In genomic region chr1:94686882-94687281, GRCh38 we compare ENCODE assay signal across 16 cellular contexts.
"Had no signal": no experiment of that assay in that cellular context is flagged by ENCODE, and none has a peak within 500 bp of the region (broad histone marks: within the 10 kb centered on the region; RNA-seq: fewer than 3 reads in every experiment).

No MANE protein-coding gene starts in this region.

- H3K9me3 ChIP-seq: gastrocnemius medialis, upper lobe of right lung had no signal

- H3K36me3 ChIP-seq: gastrocnemius medialis, upper lobe of right lung had no signal

- ATAC-seq: esophagus mucosa; gastrocnemius medialis; left cardiac atrium; naive thymus-derived CD8-positive, alpha-beta T cell; upper lobe of right lung had no signal

- FAIRE-seq: endometrium, kidney had no signal

- H3K27ac ChIP-seq: dorsolateral prefrontal cortex, gastrocnemius medialis, upper lobe of right lung had no signal

- H3K27me3 ChIP-seq: dorsolateral prefrontal cortex, gastrocnemius medialis, upper lobe of right lung had no signal

- DNase-seq: cortex of kidney; dorsolateral prefrontal cortex; effector CD8-positive, alpha-beta T cell; immature natural killer cell; kidney; left cardiac atrium; mammary epithelial cell; naive thymus-derived CD8-positive, alpha-beta T cell; posterior cingulate gyrus; stimulated activated CD4-positive, alpha-beta T cell treated with anti-CD3 and anti-CD28 coated beads, Interleukin-2, amount 100 ng/mL, for 48 hours; stimulated activated naive CD4-positive, alpha-beta T cell treated with Interleukin-2 at 50 U/mL for 16 hours; upper lobe of right lung had no signal

- H3K4me2 ChIP-seq: smooth muscle cell had no signal

- H3K4me3 ChIP-seq: dorsolateral prefrontal cortex, gastrocnemius medialis, smooth muscle cell, upper lobe of right lung had no signal

- H3K4me1 ChIP-seq: upper lobe of right lung had no signal
